13 cellular contexts compared by ENCODE assay signal in genomic region chr10:95287281-95287680, GRCh38. TPM values are rescaled to one million over a fixed set of nuclear protein-coding genes. Genes with fewer than 3 reads are reported as not detected.
DNase-seq lines count a peak whose midpoint lies in the region; ATAC-seq and TF ChIP-seq lines count a peak whose summit lies in the region.
"Had no signal": no experiment of that assay in that cellular context is flagged by ENCODE, and none has a peak within 500 bp of the region (broad histone marks: within the 10 kb centered on the region; RNA-seq: fewer than 3 reads in every experiment).

No MANE protein-coding gene starts in this region.

- no peak for TF ChIP-seq POLR2A in esophagus muscularis mucosa (IDR thresholded peaks at IDR 0.05; ENCODE audit: low read depth)

- DNase-seq in Right ventricle myocardium inferior (ENCODE audit: missing footprints) = no peak
- no peak for DNase-seq in cardiac septum (ENCODE audit: low spot score)
- no peak for DNase-seq in esophagus muscularis mucosa (ENCODE audit: extremely low spot score)
- no peak for DNase-seq in NCI-H524 (lab: John Stamatoyannopoulos, UW)
- no peak for DNase-seq in stimulated activated CD4-positive, alpha-beta T cell treated with anti-CD3 and anti-CD28 coated beads, Interleukin-2, amount 100 ng/mL, for 48 hours
- DNase-seq in NOMO-1 (lab: John Stamatoyannopoulos, UW; ENCODE audit: unreplicated experiment in 2 of 2) = no peak
- DNase-seq: amygdala; Karpas-422; NCI-H2171; RPMI8226; stimulated activated CD4-positive, alpha-beta T cell treated with anti-CD3 and anti-CD28 coated beads, Interleukin-2, amount 100 ng/mL, for 24 hours had no signal

- H3K36me3 ChIP-seq in esophagus muscularis mucosa (no peaks in the 10 kb centered on the region), muscle layer of duodenum (ENCODE audit: control insufficient read depth in 1 of 2, insufficient read depth in 2 of 2, low read length in 2 of 2) (no peaks in the 10 kb centered on the region)

- H3K4me3 ChIP-seq in esophagus muscularis mucosa = peak overlapping the region in 2 of 4 donors; percentile 85 to 91
- peak overlapping the region in 1 of 2 donors; percentile 26 for H3K4me3 ChIP-seq in muscle layer of duodenum (ENCODE audit: low read depth in 1 of 2, low read length in 2 of 2)

- peak; percentile 21 for ATAC-seq in Right ventricle myocardium inferior
- no peak for ATAC-seq in HG03280 (IDR thresholded peaks at IDR 0.05; ENCODE audit: unreplicated experiment)

- intact Hi-C loops in Right ventricle myocardium inferior (cut with DNase I) = loop anchor here (5.0 kb wide), 1 partner anchor 195 kb away; no protein-coding TSS in a partner anchor
- intact Hi-C loops in cardiac septum (cut with DNase I) = loop anchor here (5.0 kb wide), 1 partner anchor 40 kb away; no protein-coding TSS in a partner anchor
- intact Hi-C loops in esophagus muscularis mucosa (cut with DNase I) = loop anchor here (5.0 kb wide), 1 partner anchor 40 kb away; no protein-coding TSS in a partner anchor

- H3K27ac ChIP-seq in esophagus muscularis mucosa (replicated peaks in 1 of 4) (peak overlapping the region; percentile 16 to 80 (median 54)), muscle layer of duodenum (ENCODE audit: low read length) (peak overlapping the region; percentile 28)

- H3K9me3 ChIP-seq in esophagus muscularis mucosa = no peaks in the 10 kb centered on the region
- H3K9me3 ChIP-seq in muscle layer of duodenum (ENCODE audit: control insufficient read depth in 1 of 2, low read length in 2 of 2) = no peaks in the 10 kb centered on the region

- TF ChIP-seq EP300 in esophagus muscularis mucosa (IDR thresholded peaks at IDR 0.05) = no peak

- 65% methylated on average over 3 of the region's 3 CpGs for WGBS in esophagus muscularis mucosa

- H3K4me1 ChIP-seq in esophagus muscularis mucosa (peaks cover 20 to 46% (median 28%) of the 10 kb centered on the region in 4 donors), muscle layer of duodenum (ENCODE audit: control insufficient read depth in 1 of 2, insufficient read depth in 2 of 2, low read length in 2 of 2) (peaks cover 2 to 8% of the 10 kb centered on the region in 2 donors)

- H3K27me3 ChIP-seq in esophagus muscularis mucosa = peaks cover 0 to 28% (median 8%) of the 10 kb centered on the region in 4 donors
- H3K27me3 ChIP-seq in muscle layer of duodenum (ENCODE audit: low read depth, low read length) = no peaks in the 10 kb centered on the region

- TF ChIP-seq CTCF in esophagus muscularis mucosa (IDR thresholded peaks at IDR 0.05) = no peak

RNA-seq across cellular contexts. Expression of gene PDLIM1, which starts 3.5 kb away (rescaled TPM):
- total RNA-seq in Right ventricle myocardium inferior (273 TPM), cardiac septum (334 TPM), esophagus muscularis mucosa (10 to 100 TPM; 40.7 to 86.8 (median 83.4) TPM)
